ENCODE assay signal across 27 cellular contexts in the genomic region with DNA sequence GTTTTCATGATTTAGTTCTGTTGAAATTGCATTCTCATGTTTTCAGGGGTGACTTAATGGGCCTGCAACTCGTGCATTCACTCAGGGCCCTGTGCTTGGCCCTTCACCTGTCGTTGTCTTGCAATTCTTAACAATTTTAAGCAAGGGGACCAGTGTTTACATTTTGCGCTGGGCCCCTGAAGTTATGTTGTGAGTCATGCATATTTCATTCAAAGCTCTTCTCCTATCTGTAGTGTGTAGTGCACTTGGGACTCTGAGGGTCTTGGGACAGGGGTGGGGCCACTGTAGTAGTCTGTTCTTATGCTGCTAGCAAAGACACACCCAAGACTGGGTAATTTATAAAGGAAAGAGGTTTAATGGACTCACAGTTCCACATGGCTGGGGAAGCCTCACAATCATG.
"Had no signal": no experiment of that assay in that cellular context is flagged by ENCODE, and none has a peak within 500 bp of the region (broad histone marks: within the 10 kb centered on the region; RNA-seq: fewer than 3 reads in every experiment).

No MANE protein-coding gene starts in this region.

- H3K27ac ChIP-seq: left ventricle myocardium inferior, lower lobe of right lung, neural progenitor cell, neutrophil, right atrium auricular region, right lobe of liver, spleen, suprapubic skin, thoracic aorta, tibial artery, uterus had no signal

- H3K4me3 ChIP-seq: left ventricle myocardium inferior, lower lobe of right lung, neural progenitor cell, right atrium auricular region, right lobe of liver, spleen, suprapubic skin, thoracic aorta, tibial artery, uterus had no signal

- H3K4me3 Mint-ChIP-seq: immature natural killer cell; naive thymus-derived CD8-positive, alpha-beta T cell; nephron; neural progenitor cell; stimulated activated effector memory CD8-positive, alpha-beta T cell treated with anti-CD3 and anti-CD28 coated beads, Interleukin-12 subunit alpha, Interleukin-12 subunit beta, amount 100 ng/mL, for 72 hours; stimulated activated naive CD8-positive, alpha-beta T cell treated with anti-CD3 and anti-CD28 coated beads, Interleukin-15, Interleukin-2, amounts not matched to agents 100 ng/mL and 50 ng/mL, for 24 hours had no signal

- H3K79me2 ChIP-seq: parathyroid adenoma had no signal

- H3K4me1 ChIP-seq: left ventricle myocardium inferior, lower lobe of right lung, neural progenitor cell, right atrium auricular region, right lobe of liver, spleen, suprapubic skin, tibial artery, uterus had no signal

- H3K27me3 ChIP-seq: neural progenitor cell, neutrophil, right atrium auricular region, right lobe of liver, spleen, suprapubic skin, tibial artery, uterus had no signal

- H3K4me2 ChIP-seq: neural progenitor cell had no signal

- H3K9me3 Mint-ChIP-seq: neural progenitor cell; stimulated activated naive CD8-positive, alpha-beta T cell treated with anti-CD3 and anti-CD28 coated beads, Interleukin-15, Interleukin-2, amounts not matched to agents 100 ng/mL and 50 ng/mL, for 24 hours had no signal

- H3K36me3 ChIP-seq: left ventricle myocardium inferior, lower lobe of right lung, neural progenitor cell, neutrophil, right atrium auricular region, right lobe of liver, spleen, suprapubic skin, thoracic aorta, tibial artery, uterus had no signal

- H3K9me3 ChIP-seq: left ventricle myocardium inferior, lower lobe of right lung, neutrophil, right atrium auricular region, right lobe of liver, spleen, suprapubic skin, thoracic aorta, tibial artery, uterus had no signal

- H3K4me1 Mint-ChIP-seq: immature natural killer cell; naive thymus-derived CD8-positive, alpha-beta T cell; neural progenitor cell; stimulated activated effector memory CD8-positive, alpha-beta T cell treated with anti-CD3 and anti-CD28 coated beads, Interleukin-12 subunit alpha, Interleukin-12 subunit beta, amount 100 ng/mL, for 72 hours had no signal

- H3K36me3 Mint-ChIP-seq: immature natural killer cell; naive thymus-derived CD8-positive, alpha-beta T cell; neural progenitor cell; stimulated activated effector memory CD8-positive, alpha-beta T cell treated with anti-CD3 and anti-CD28 coated beads, Interleukin-12 subunit alpha, Interleukin-12 subunit beta, amount 100 ng/mL, for 72 hours had no signal

- H3K27ac Mint-ChIP-seq: immature natural killer cell; naive thymus-derived CD8-positive, alpha-beta T cell; neural progenitor cell; stimulated activated effector memory CD8-positive, alpha-beta T cell treated with anti-CD3 and anti-CD28 coated beads, Interleukin-12 subunit alpha, Interleukin-12 subunit beta, amount 100 ng/mL, for 72 hours; stimulated activated naive CD8-positive, alpha-beta T cell treated with anti-CD3 and anti-CD28 coated beads, Interleukin-15, Interleukin-2, amounts not matched to agents 100 ng/mL and 50 ng/mL, for 24 hours had no signal

- DNase-seq: hypothalamus; immature natural killer cell; kidney; left colon; left ventricle myocardium inferior; lower lobe of right lung; mammary epithelial cell; mesenchymal stem cell; naive thymus-derived CD8-positive, alpha-beta T cell; occipital lobe; right lobe of liver; small intestine; spleen; stimulated activated CD4-positive, alpha-beta T cell treated with anti-CD3 and anti-CD28 coated beads, Interleukin-4, amount 100 ng/mL, for 24 hours; stimulated activated naive CD4-positive, alpha-beta T cell; tibial artery; trophoblast cell; uterus had no signal

- H3K9ac ChIP-seq: neural progenitor cell, parathyroid adenoma had no signal

- H2AFZ ChIP-seq: neural progenitor cell had no signal
